8 cellular contexts compared by ENCODE assay signal in genomic region chr2:58046585-58047372, GRCh38. TPM values are rescaled to one million over a fixed set of nuclear protein-coding genes. Genes with fewer than 3 reads are reported as not detected.
DNase-seq lines count a peak whose midpoint lies in the region; ATAC-seq and TF ChIP-seq lines count a peak whose summit lies in the region.

VRK2 (plus strand) TSS chr2:58046806; CDS start chr2:58048832, 2,026 bp downstream.

- ATAC-seq in GM21786 (IDR thresholded peaks at IDR 0.05; ENCODE audit: unreplicated experiment) (peak; percentile 75), gastroesophageal sphincter (peak; percentile 98)

- H3K4me3 ChIP-seq in gastroesophageal sphincter: peak within 1 kb of the TSS; percentile 59 to 76

- TF ChIP-seq CTCF in gastroesophageal sphincter (IDR thresholded peaks at IDR 0.05): peak in 2 of 4 experiments; percentile 28 to 54

- H3K27me3 ChIP-seq in gastroesophageal sphincter: no peaks in the 10 kb centered on the region

- no peak for TF ChIP-seq EP300 in gastroesophageal sphincter (IDR thresholded peaks at IDR 0.05)

- peaks cover 0 to 3% of the 10 kb centered on the region in 2 donors for H3K36me3 ChIP-seq in gastroesophageal sphincter

- H3K27ac ChIP-seq in gastroesophageal sphincter: peak within 1 kb of the TSS; percentile 78 to 98 (median 92)
- H3K27ac ChIP-seq in temporal lobe (ENCODE audit: low read depth, low read length): peak within 1 kb of the TSS; percentile 54

- DNase-seq in Daoy (ENCODE audit: low read depth): peak; percentile 95
- DNase-seq in Kasumi-1 (lab: John Stamatoyannopoulos, UW): peak; percentile 90 to 92
- peak; percentile 71 for DNase-seq in SIG-M5 (lab: John Stamatoyannopoulos, UW)
- DNase-seq in activated naive CD4-positive, alpha-beta T cell treated with Interleukin-2 at 50 U/mL for 16 hours: peak; percentile 85
- DNase-seq in occipital lobe (lab: John Stamatoyannopoulos, UW): peak; percentile 43

- H3K9me3 ChIP-seq in gastroesophageal sphincter: no peaks in the 10 kb centered on the region

- TF ChIP-seq POLR2A in gastroesophageal sphincter (IDR thresholded peaks at IDR 0.05): peak; percentile 72 to 76

- H3K4me1 ChIP-seq in gastroesophageal sphincter: peaks cover 6 to 31% (median 6%) of the 10 kb centered on the region in 3 donors

- 0% methylated on average over 3 of the region's 76 CpGs; no CpG with 5 or more reads in 1 of the 2 donors for WGBS in gastroesophageal sphincter (ENCODE audit: low coverage in 1 of 2), 2 donors

RNA-seq across cellular contexts. Expression of gene VRK2, which starts in this region (rescaled TPM):
- 24.1 and 24.3 TPM in 2 replicates for total RNA-seq in Daoy (2014; rRNA removed; shearing (Covaris generic))
- 10 to 100 TPM; 27.5 to 34.4 (median 29.1) TPM for total RNA-seq in gastroesophageal sphincter
- total RNA-seq in occipital lobe: 11.2 TPM
- total RNA-seq in temporal lobe: 4.2 TPM

Comparison
In these comparisons a context has a peak if more than half of its experiments do, and no peak if none do; other contexts are left out.
1. Peak in every context shown above with its lines: DNase-seq, ATAC-seq, H3K4me3 ChIP-seq and H3K27ac ChIP-seq.
2. DNase-seq: peak in every context shown above with its lines; median percentile 95 in Daoy; 91 in Kasumi-1; 85 in activated naive CD4-positive, alpha-beta T cell treated with Interleukin-2 at 50 U/mL for 16 hours; 71 in SIG-M5; 43 in occipital lobe.